In genomic region chr11:123174196-123175183, GRCh38 we compare ENCODE assay signal across 10 cellular contexts. TPM values are rescaled to one million over a fixed set of nuclear protein-coding genes. Genes with fewer than 3 reads are reported as not detected.
DNase-seq lines count a peak whose midpoint lies in the region; ATAC-seq, FAIRE-seq and TF ChIP-seq lines count a peak whose summit lies in the region.
"Had no signal": no experiment of that assay in that cellular context is flagged by ENCODE, and none has a peak within 500 bp of the region (broad histone marks: within the 10 kb centered on the region; RNA-seq: fewer than 3 reads in every experiment).

No MANE protein-coding gene starts in this region.

- no peak overlapping the region for H2BK5ac ChIP-seq in H1 (ENCODE audit: low read depth, low read length)
- no peak overlapping the region for H2BK5ac ChIP-seq in mesendoderm (ENCODE audit: low read length)

- H2BK20ac ChIP-seq in H1 (ENCODE audit: low read length): no peak overlapping the region

- no peak overlapping the region for H4K5ac ChIP-seq in H1 (ENCODE audit: insufficient read length, low read depth, low read length)
- H4K5ac ChIP-seq in mesendoderm (ENCODE audit: low read length): no peak overlapping the region

- no peak overlapping the region for H3K18ac ChIP-seq in H1 (ENCODE audit: extremely low read depth, low read length)
- H3K18ac ChIP-seq in mesendoderm (ENCODE audit: low read length): no peak overlapping the region

- CTCF ChIA-PET in H1 (lab: Charles Lee; ENCODE audit: partially characterized antibody): interaction anchor here (0.7 to 12.6 kb wide), 9 partner anchors 9 to 75 kb away, joined by 3 to 106 read pairs (median 4); no protein-coding TSS in a partner anchor

- no peak overlapping the region for H3K56ac ChIP-seq in H1 (replicated peaks; ENCODE audit: insufficient read length, low read depth, low read length)
- no peak overlapping the region for H3K56ac ChIP-seq in mesendoderm (ENCODE audit: low read length)

- peak; percentile 16 for DNase-seq in NCI-H2171 treated with DMSO at 0.1 percent for 48 hours (lab: John Stamatoyannopoulos, UW)
- DNase-seq in NCI-H2171 (lab: John Stamatoyannopoulos, UW): no peak
- DNase-seq in H1 (ENCODE audit: low read depth in 1 of 2, low spot score in 2 of 2): no peak
- DNase-seq in mesendoderm: peak; percentile 66
- DNase-seq in activated gamma-delta T cell (lab: John Stamatoyannopoulos, UW): no peak
- no peak for DNase-seq in NCI-H69 (lab: John Stamatoyannopoulos, UW)
- DNase-seq in GM19239 (ENCODE audit: insufficient read length, low spot score): no peak
- DNase-seq: activated CD4-positive, alpha-beta memory T cell treated with anti-CD3 and anti-CD28 coated beads, Interleukin-2, amount 10 ng/mL, durations not matched to agents 7 days and 5 days had no signal

- H3K4me3 ChIP-seq in H1 (ENCODE audit: extremely low read depth in 1 of 4, insufficient read depth in 2 of 4, low read depth in 3 of 4, low read length in 4 of 4): no peak overlapping the region
- no peak overlapping the region for H3K4me3 ChIP-seq in mesendoderm (ENCODE audit: low read length)

- H3K79me1 ChIP-seq in H1 (ENCODE audit: low read depth, low read length) (no peaks in the 10 kb centered on the region), mesendoderm (ENCODE audit: low read length) (peaks cover 13% of the 10 kb centered on the region)

- H3K36me3 ChIP-seq in H1 (ENCODE audit: control insufficient read depth in 2 of 4, insufficient read depth in 4 of 4, low read length in 3 of 4) (no peaks in the 10 kb centered on the region), mesendoderm (ENCODE audit: control insufficient read depth, insufficient read depth, low read length) (no peaks in the 10 kb centered on the region)

- 82% methylated on average over 7 of the region's 7 CpGs; no CpG with 5 or more reads in 1 of the 2 experiments for WGBS in H1 (ENCODE audit: extremely low coverage in 1 of 2, insufficient coverage in 1 of 2, insufficient read length in 1 of 2, insufficient replicate concordance in 2 of 2, low coverage in 1 of 2, low lambda C conversion rate in 2 of 2, missing lambda C conversion rate in 1 of 2), 2 experiments
- WGBS in mesendoderm (ENCODE audit: extremely low coverage, insufficient coverage, low lambda C conversion rate): no CpG with 5 or more reads among the region's 7 CpGs

- H2BK12ac ChIP-seq in H1 (ENCODE audit: low read depth, low read length): peak overlapping the region; percentile 29; the same call in 1 of the 2 replicates

- TF ChIP-seq POLR2A in H1 (IDR thresholded peaks at IDR 0.05; ENCODE audit: control extremely low read depth in 1 of 2, low read depth in 2 of 2, low read length in 2 of 2): no peak

- POLR2A ChIA-PET in H1 (lab: Charles Lee; ENCODE audit: partially characterized antibody): interaction anchor here (0.9 to 3.7 kb wide), 5 partner anchors 10 to 72 kb away, joined by 3 to 18 read pairs (median 4); partner anchors contain the start of gene CLMP

- H3K27me3 ChIP-seq in H1 (replicated peaks in 1 of 4; ENCODE audit: control insufficient read depth in 3 of 4, extremely low read depth in 1 of 4, insufficient read depth in 3 of 4, low read length in 3 of 4): no peaks in the 10 kb centered on the region
- H3K27me3 ChIP-seq in mesendoderm (ENCODE audit: insufficient read depth, low read length, poor library complexity): no peaks in the 10 kb centered on the region

- TF ChIP-seq EP300 in H1 (IDR thresholded peaks at IDR 0.05; ENCODE audit: borderline replicate concordance in 1 of 2, low read depth in 2 of 2, low read length in 2 of 2): no peak

- H3K4ac ChIP-seq in H1 (replicated peaks; ENCODE audit: insufficient read length, low read depth, low read length): no peak overlapping the region
- H3K4ac ChIP-seq in mesendoderm (ENCODE audit: low read depth, low read length): no peak overlapping the region

- ATAC-seq in GM21390 (IDR thresholded peaks at IDR 0.05; ENCODE audit: unreplicated experiment): no peak

- H2AK5ac ChIP-seq in H1 (ENCODE audit: low read depth, low read length): no peak overlapping the region
- no peak overlapping the region for H2AK5ac ChIP-seq in mesendoderm (ENCODE audit: low read length)

- no peak overlapping the region for H2AFZ ChIP-seq in H1 (ENCODE audit: low read length)

- H4K91ac ChIP-seq in H1 (replicated peaks; ENCODE audit: insufficient read length, low read length): no peak overlapping the region

- H3K27ac ChIP-seq in H1 (ENCODE audit: low read depth, low read length) (no peak overlapping the region), mesendoderm (ENCODE audit: low read depth, low read length) (no peak overlapping the region)
- H3K27ac ChIP-seq: 22Rv1 had no signal

- no peak overlapping the region for H3K23ac ChIP-seq in H1 (ENCODE audit: insufficient read length)
- H3K23ac ChIP-seq in mesendoderm (ENCODE audit: low read length): no peak overlapping the region

- no peak overlapping the region for H3K14ac ChIP-seq in H1 (ENCODE audit: insufficient read length)

- H3K9me3 ChIP-seq in H1 (ENCODE audit: insufficient read depth in 2 of 2, low read depth in 1 of 2, low read length in 1 of 2): no peaks in the 10 kb centered on the region

- H3K4me1 ChIP-seq in H1 (replicated peaks in 1 of 4; ENCODE audit: control insufficient read depth in 3 of 4, insufficient read depth in 4 of 4, low read length in 3 of 4): peaks cover 0 to 10% (median 6%) of the 10 kb centered on the region in 4 experiments; a peak in 4 of 7 replicates
- peaks cover 5% of the 10 kb centered on the region for H3K4me1 ChIP-seq in mesendoderm (ENCODE audit: control insufficient read depth, low read depth, low read length)

- H2BK15ac ChIP-seq in H1 (ENCODE audit: low read length) (no peak overlapping the region), mesendoderm (replicated peaks; ENCODE audit: low read depth) (no peak overlapping the region)

- H3K4me2 ChIP-seq in H1 (ENCODE audit: insufficient read depth in 1 of 2, low read depth in 2 of 2, low read length in 2 of 2): no peak overlapping the region
- no peak overlapping the region for H3K4me2 ChIP-seq in mesendoderm (ENCODE audit: low read length)

- H2BK120ac ChIP-seq in H1 (replicated peaks; ENCODE audit: low read depth, low read length) (no peak overlapping the region), mesendoderm (ENCODE audit: low read depth, low read length) (no peak overlapping the region)

- H4K8ac ChIP-seq in H1 (ENCODE audit: extremely low read depth, insufficient read depth, low read length) (no peak overlapping the region), mesendoderm (ENCODE audit: low read depth, low read length) (no peak overlapping the region)

- H3K79me2 ChIP-seq in H1 (ENCODE audit: control insufficient read depth in 1 of 2, insufficient read depth in 2 of 2, low read length in 2 of 2): 0 out of 4 replicates have a peak, but pooled peaks cover 0 to 2% of the 10 kb centered on the region in 2 experiments
- H3K79me2 ChIP-seq in mesendoderm (ENCODE audit: control insufficient read depth, insufficient read depth, low read length): peaks cover 3% of the 10 kb centered on the region

- H4K20me1 ChIP-seq in H1 (replicated peaks in 1 of 2; ENCODE audit: control insufficient read depth in 1 of 2, insufficient read depth in 2 of 2, low read length in 2 of 2): no peaks in the 10 kb centered on the region

- TF ChIP-seq RAD21 in H1 (IDR thresholded peaks at IDR 0.05 in 1 of 2, conservative IDR thresholded peaks at IDR 0.05 in 1 of 2; ENCODE audit: low read depth in 2 of 2, low read length in 2 of 2): no peak

- no peak for TF ChIP-seq CTCF in H1 (IDR thresholded peaks at IDR 0.05; ENCODE audit: control extremely low read depth in 1 of 3, insufficient read depth in 1 of 3, low read depth in 1 of 3, low read length in 3 of 3)

- H3K23me2 ChIP-seq in H1 (ENCODE audit: low read depth, low read length): no peaks in the 10 kb centered on the region

- FAIRE-seq in H1 (lab: Jason Lieb, UNC) (peak; percentile 66), GM19239 (lab: Jason Lieb, UNC) (no peak)

- no peak overlapping the region for H3K9ac ChIP-seq in H1 (replicated peaks in 1 of 4; ENCODE audit: extremely low read depth in 1 of 4, low read depth in 3 of 4, low read length in 3 of 4)
- no peak overlapping the region for H3K9ac ChIP-seq in mesendoderm (ENCODE audit: low read length)

TF ChIP-seq in H1, 55 proteins besides CTCF, POLR2A, EP300 and RAD21:
- TF ChIP-seq TCF12 (IDR thresholded peaks at IDR 0.05; ENCODE audit: low read depth, low read length): no peak
- TF ChIP-seq CEBPB (IDR thresholded peaks at IDR 0.05; ENCODE audit: low read depth, low read length): peak; percentile 73

RNA-seq across cellular contexts. Expression of gene CLMP, which starts 20.6 kb away (rescaled TPM):
- 20.8 and 24.1 TPM in 2 replicates for total RNA-seq in H1 (2021; fragmentation: NEBNext Ultra II Directional; extraction: Animal tissue kit (Norgen Biotek cat#: 25700))
- polyA plus RNA-seq in H1 (2011; rRNA removed): 9.9 and 11.5 TPM in 2 replicates
- 15.4 TPM for polyA plus RNA-seq in H1 (2011; cell fraction: cytosol; rRNA removed)
- 16.9 TPM for polyA plus RNA-seq in H1 (2011; cell fraction: nucleus; rRNA removed)
- polyA plus RNA-seq in H1 (2012, experiment 1 of 2): 10.4 to 16.3 TPM (median 14.3 TPM) in 4 replicates
- 2.0 TPM for polyA plus RNA-seq in H1 (2012, experiment 2 of 2)
- 15.4 TPM for polyA plus RNA-seq in H1 (2013, experiment 1 of 2)
- polyA plus RNA-seq in H1 (2013, experiment 2 of 2): 16.5 TPM
- polyA minus RNA-seq in H1 (2011; rRNA and poly(A)+ RNA removed): 58.8 and 90.8 TPM in 2 replicates
- 13.3 TPM for polyA minus RNA-seq in H1 (2011; cell fraction: cytosol; rRNA and poly(A)+ RNA removed)
- polyA minus RNA-seq in H1 (2011; cell fraction: nucleus; rRNA and poly(A)+ RNA removed): 17.5 TPM
- polyA plus RNA-seq in mesendoderm (2013, experiment 1 of 2): 35.1 TPM
- 38.9 TPM for polyA plus RNA-seq in mesendoderm (2013, experiment 2 of 2)

Comparison
In these comparisons a context has a peak if more than half of its experiments do, and no peak if none do; other contexts are left out.
1. DNase-seq: peak in NCI-H2171 treated with DMSO at 0.1 percent for 48 hours (single experiment) and mesendoderm (single experiment); none in NCI-H2171 (single experiment), H1 (0 of 2), activated gamma-delta T cell (single experiment), NCI-H69 (single experiment) and GM19239 (single experiment).